ENCODE assay signal across 18 cellular contexts in genomic region chr2:143635936-143636335, GRCh38.
DNase-seq lines count a peak whose midpoint lies in the region; ATAC-seq and TF ChIP-seq lines count a peak whose summit lies in the region.
"Had no signal": no experiment of that assay in that cellular context is flagged by ENCODE, and none has a peak within 500 bp of the region (broad histone marks: within the 10 kb centered on the region; RNA-seq: fewer than 3 reads in every experiment).

No MANE protein-coding gene starts in this region.

- no peak overlapping the region for H2AFZ ChIP-seq in hepatocyte

- no peaks in the 10 kb centered on the region for H3K27me3 ChIP-seq in hepatocyte
- H3K27me3 ChIP-seq: BLaER1 treated with 17β-estradiol and CSF1 and Interleukin-3, amounts not matched to agents 10 nM and 100 nM had no signal

- H3K27ac ChIP-seq in hepatocyte = peak overlapping the region; percentile 8
- H3K27ac ChIP-seq: 22Rv1; A549; BLaER1 treated with 17β-estradiol and CSF1 and Interleukin-3, amounts not matched to agents 10 nM and 100 nM; C4-2B had no signal

- no peaks in the 10 kb centered on the region for H3K79me2 ChIP-seq in hepatocyte

- H3K36me3 ChIP-seq in hepatocyte (replicated peaks; ENCODE audit: insufficient read depth, low read depth) = no peaks in the 10 kb centered on the region

- no peaks in the 10 kb centered on the region for H4K20me1 ChIP-seq in hepatocyte (ENCODE audit: insufficient read depth, poor library complexity, severe bottlenecking)
- H4K20me1 ChIP-seq: BLaER1 treated with 17β-estradiol and CSF1 and Interleukin-3, amounts not matched to agents 10 nM and 100 nM had no signal

- H3K9me2 ChIP-seq in hepatocyte (replicated peaks; ENCODE audit: insufficient read depth) = no peaks in the 10 kb centered on the region

- DNase-seq in NCI-H82 (lab: John Stamatoyannopoulos, UW) = peak; percentile 12
- no peak for DNase-seq in NCI-H82 treated with DMSO at 0.1 percent for 48 hours (lab: John Stamatoyannopoulos, UW; ENCODE audit: unreplicated experiment)
- DNase-seq in cerebellar cortex (ENCODE audit: low spot score) = peak; percentile 61
- DNase-seq in hepatocyte (ENCODE audit: low spot score) = no peak
- DNase-seq in NCI-H1048 (lab: John Stamatoyannopoulos, UW) = no peak
- DNase-seq: AML-193; Caco-2; Calu3; CD4-positive, alpha-beta T cell; CD8-positive, alpha-beta T cell; DMS79 treated with DMSO at 0.1 percent for 48 hours; GDM1 had no signal

- no peak overlapping the region for H3K4me3 ChIP-seq in hepatocyte
- H3K4me3 ChIP-seq: A549; BLaER1 treated with 17β-estradiol and CSF1 and Interleukin-3, amounts not matched to agents 10 nM and 100 nM; GM12878 had no signal

- ATAC-seq in HG02973 (IDR thresholded peaks at IDR 0.05; ENCODE audit: unreplicated experiment) = no peak
- ATAC-seq: A549; CD8-positive, alpha-beta T cell; GM12878 had no signal

- no peak for TF ChIP-seq CTCF in hepatocyte (IDR thresholded peaks at IDR 0.05; ENCODE audit: poor library complexity)

- H3K9me3 ChIP-seq in hepatocyte (ENCODE audit: low read depth) = no peaks in the 10 kb centered on the region
- H3K9me3 ChIP-seq: A549, Caco-2 had no signal

- WGBS in hepatocyte (ENCODE audit: low lambda C conversion rate, missing lambda C conversion rate) = 81% methylated on average over 2 of the region's 2 CpGs

- H3K4me2 ChIP-seq in hepatocyte = no peak overlapping the region
- H3K4me2 ChIP-seq: A549; BLaER1 treated with 17β-estradiol and CSF1 and Interleukin-3, amounts not matched to agents 10 nM and 100 nM had no signal

- no peaks in the 10 kb centered on the region for H3K4me1 ChIP-seq in hepatocyte (ENCODE audit: insufficient read depth)
- H3K4me1 ChIP-seq: A549; BLaER1 treated with 17β-estradiol and CSF1 and Interleukin-3, amounts not matched to agents 10 nM and 100 nM; Caco-2 had no signal

Comparison
In these comparisons a context has a peak if more than half of its experiments do, and no peak if none do; other contexts are left out.
1. DNase-seq: peak in NCI-H82 (single experiment) and cerebellar cortex (single experiment); none in NCI-H82 treated with DMSO at 0.1 percent for 48 hours (single experiment), hepatocyte (single experiment) and NCI-H1048 (single experiment).